ENCODE assay signal across 15 cellular contexts in genomic region chr6:111741177-111741952, GRCh38.
DNase-seq lines count a peak whose midpoint lies in the region; ATAC-seq lines count a peak whose summit lies in the region.
"Had no signal": no experiment of that assay in that cellular context is flagged by ENCODE, and none has a peak within 500 bp of the region (broad histone marks: within the 10 kb centered on the region; RNA-seq: fewer than 3 reads in every experiment).

No MANE protein-coding gene starts in this region.

- no peaks in the 10 kb centered on the region for H3K9me3 Mint-ChIP-seq in naive thymus-derived CD8-positive, alpha-beta T cell
- H3K9me3 Mint-ChIP-seq: activated naive CD8-positive, alpha-beta T cell treated with anti-CD3 and anti-CD28 coated beads, Interleukin-2, amount 10 ng/mL, durations not matched to agents 7 days and 5 days had no signal

- peak overlapping the region in 8 of 10 donors; percentile 24 to 97 (median 52) for H3K27ac Mint-ChIP-seq in naive thymus-derived CD8-positive, alpha-beta T cell

- POLR2A ChIA-PET in naive thymus-derived CD8-positive, alpha-beta T cell (lab: Charles Lee), result interaction anchor here (0.7 kb wide), 1 partner anchor 16 kb away, joined by 3 read pairs; no protein-coding TSS in a partner anchor

- peak; percentile 47 for ATAC-seq in GM18499 (IDR thresholded peaks at IDR 0.05; ENCODE audit: insufficient read depth, unreplicated experiment)
- peak; percentile 62 for ATAC-seq in GM19452 (IDR thresholded peaks at IDR 0.05; ENCODE audit: unreplicated experiment)
- ATAC-seq in HG03469 (IDR thresholded peaks at IDR 0.05; ENCODE audit: unreplicated experiment), result peak; percentile 38
- ATAC-seq in naive thymus-derived CD8-positive, alpha-beta T cell, result no peak
- ATAC-seq: lower lobe of right lung had no signal

- H3K4me1 Mint-ChIP-seq in naive thymus-derived CD8-positive, alpha-beta T cell, result peaks cover 49 to 100% (median 93%) of the 10 kb centered on the region in 4 donors

- H3K36me3 Mint-ChIP-seq in naive thymus-derived CD8-positive, alpha-beta T cell, result peaks cover 0 to 49% (median 24%) of the 10 kb centered on the region in 3 donors

- H3K27me3 Mint-ChIP-seq in naive thymus-derived CD8-positive, alpha-beta T cell, result no peaks in the 10 kb centered on the region
- H3K27me3 Mint-ChIP-seq: activated naive CD8-positive, alpha-beta T cell treated with anti-CD3 and anti-CD28 coated beads, Interleukin-2, amount 10 ng/mL, durations not matched to agents 7 days and 5 days had no signal

- peak overlapping the region in 2 of 10 donors; percentile 41 to 45 for H3K4me3 Mint-ChIP-seq in naive thymus-derived CD8-positive, alpha-beta T cell
- H3K4me3 Mint-ChIP-seq: activated naive CD8-positive, alpha-beta T cell treated with anti-CD3 and anti-CD28 coated beads, Interleukin-2, amount 10 ng/mL, durations not matched to agents 7 days and 5 days had no signal

- DNase-seq in naive thymus-derived CD8-positive, alpha-beta T cell, result no peak
- DNase-seq in GM03348 (ENCODE audit: low spot score) (no peak), globus pallidus (ENCODE audit: low spot score) (no peak)
- DNase-seq in stimulated activated naive CD4-positive, alpha-beta T cell treated with Interleukin-2 at 50 U/mL for 16 hours (lab: John Stamatoyannopoulos, UW), result no peak
- DNase-seq: activated CD4-positive, alpha-beta T cell treated with anti-CD3 and anti-CD28 coated beads, Interleukin-2, amount 50 U/mL, for 4 hours; activated naive CD8-positive, alpha-beta T cell treated with anti-CD3 and anti-CD28 coated beads, Interleukin-2, amount 10 ng/mL, durations not matched to agents 7 days and 5 days; GDM1; hypothalamus; lower lobe of right lung; NCI-H1436; NCI-H526; T-helper 9 cell had no signal

Comparison
In these comparisons a context has a peak if more than half of its experiments do, and no peak if none do; other contexts are left out.
1. ATAC-seq: peak in GM18499 (single experiment), GM19452 (single experiment) and HG03469 (single experiment); none in naive thymus-derived CD8-positive, alpha-beta T cell (0 of 2).